In the genomic region with DNA sequence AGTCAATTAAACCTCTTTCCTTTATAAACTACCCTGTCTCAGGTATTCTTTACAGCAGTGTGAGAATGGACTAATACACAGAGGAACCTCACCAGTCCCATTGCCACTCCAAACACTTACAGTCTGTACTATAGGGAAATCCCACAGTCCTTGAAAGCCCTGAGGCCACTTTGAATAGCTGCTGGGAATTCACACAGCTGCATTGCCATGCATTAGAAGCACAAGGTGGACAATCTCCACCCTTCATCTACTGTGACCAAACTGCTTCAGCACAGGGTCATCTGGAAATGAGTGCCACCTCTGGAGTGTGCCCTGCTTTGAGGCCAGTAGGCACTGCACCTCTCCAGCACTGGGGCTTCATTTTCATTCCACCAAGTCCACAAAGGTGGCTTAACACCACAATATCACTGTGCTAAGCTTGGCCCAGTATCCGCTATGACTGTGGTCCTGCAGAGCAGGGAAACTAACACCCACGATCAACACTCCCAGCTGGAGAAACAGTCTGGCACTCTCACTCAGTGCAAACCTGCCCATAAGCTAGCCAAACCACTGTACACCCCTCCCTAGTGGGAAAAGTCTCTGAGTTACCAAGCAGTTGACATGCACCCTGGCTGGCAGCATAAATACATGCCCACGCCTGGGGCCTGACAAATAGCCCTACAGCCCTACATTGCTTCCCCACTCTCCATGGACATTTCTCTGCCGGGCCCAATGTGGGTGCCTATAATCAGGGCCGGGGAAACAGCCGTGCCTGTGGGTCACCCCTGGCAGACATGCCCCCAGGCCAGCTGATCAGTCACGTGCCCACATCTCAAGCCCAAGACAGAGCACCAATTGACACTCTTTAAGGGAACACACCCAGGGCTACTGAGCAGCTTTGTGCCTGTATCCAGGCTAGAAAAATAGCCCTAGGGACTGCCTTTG, we compare ENCODE assay signal across 1 cellular context.
TF ChIP-seq lines count a peak whose summit lies in the region.

No MANE protein-coding gene starts in this region.

TF ChIP-seq in H1, 55 proteins besides CTCF, POLR2A, EP300 and RAD21:
- TF ChIP-seq, protein P1, sequence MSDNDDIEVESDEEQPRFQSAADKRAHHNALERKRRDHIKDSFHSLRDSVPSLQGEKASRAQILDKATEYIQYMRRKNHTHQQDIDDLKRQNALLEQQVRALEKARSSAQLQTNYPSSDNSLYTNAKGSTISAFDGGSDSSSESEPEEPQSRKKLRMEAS (IDR thresholded peaks at IDR 0.05) = no peak
- no peak for TF ChIP-seq TBP (IDR thresholded peaks at IDR 0.05; ENCODE audit: low read depth, low read length)
- TF ChIP-seq SRF (IDR thresholded peaks at IDR 0.05; ENCODE audit: low read depth, low read length) = no peak
- no peak for TF ChIP-seq KDM4A (IDR thresholded peaks at IDR 0.05; ENCODE audit: low read depth, low read length, severe bottlenecking)
- no peak for TF ChIP-seq POLR2AphosphoS5 (IDR thresholded peaks at IDR 0.05; ENCODE audit: low read depth, low read length)
- TF ChIP-seq, protein P2, sequence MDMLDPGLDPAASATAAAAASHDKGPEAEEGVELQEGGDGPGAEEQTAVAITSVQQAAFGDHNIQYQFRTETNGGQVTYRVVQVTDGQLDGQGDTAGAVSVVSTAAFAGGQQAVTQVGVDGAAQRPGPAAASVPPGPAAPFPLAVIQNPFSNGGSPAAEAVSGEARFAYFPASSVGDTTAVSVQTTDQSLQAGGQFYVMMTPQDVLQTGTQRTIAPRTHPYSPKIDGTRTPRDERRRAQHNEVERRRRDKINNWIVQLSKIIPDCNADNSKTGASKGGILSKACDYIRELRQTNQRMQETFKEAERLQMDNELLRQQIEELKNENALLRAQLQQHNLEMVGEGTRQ (IDR thresholded peaks at IDR 0.05; ENCODE audit: low read length) = no peak
